ENCODE assay signal across 8 cellular contexts in genomic region chr5:80755634-80756033, GRCh38.
A peak's percentile ranks its signal among the peaks of the same experiment; 100 is the strongest.
DNase-seq lines count a peak whose midpoint lies in the region; ATAC-seq and TF ChIP-seq lines count a peak whose summit lies in the region.

No MANE protein-coding gene starts in this region.

- peaks cover 63% of the 10 kb centered on the region for H3K36me3 Mint-ChIP-seq in activated CD8-positive, alpha-beta memory T cell treated with anti-CD3 and anti-CD28 coated beads, Interleukin-2, amount 10 ng/mL, durations not matched to agents 7 days and 5 days
- H3K36me3 Mint-ChIP-seq in WTC11: peaks cover 5% of the 10 kb centered on the region; the same call in 1 of the 2 replicates

- peak overlapping the region; percentile 44 for H3K4me3 Mint-ChIP-seq in activated CD8-positive, alpha-beta memory T cell treated with anti-CD3 and anti-CD28 coated beads, Interleukin-2, amount 10 ng/mL, durations not matched to agents 7 days and 5 days
- no peak overlapping the region for H3K4me3 Mint-ChIP-seq in WTC11

- POLR2A ChIA-PET in WTC11 (lab: Charles Lee): no interaction called here

- CTCF ChIA-PET in activated CD8-positive, alpha-beta memory T cell treated with anti-CD3 and anti-CD28 coated beads, Interleukin-2, amount 10 ng/mL, durations not matched to agents 7 days and 5 days (lab: Charles Lee): interaction anchor here (0.9 to 1.3 kb wide), 4 partner anchors 9 to 507 kb away, joined by 3 to 4 read pairs (median 3); no protein-coding TSS in a partner anchor
- CTCF ChIA-PET in WTC11 (lab: Charles Lee): no interaction called here

- TF ChIP-seq CTCF in WTC11 (IDR thresholded peaks at IDR 0.05): no peak

- H3K27me3 Mint-ChIP-seq in activated CD8-positive, alpha-beta memory T cell treated with anti-CD3 and anti-CD28 coated beads, Interleukin-2, amount 10 ng/mL, durations not matched to agents 7 days and 5 days: no peaks in the 10 kb centered on the region
- H3K27me3 Mint-ChIP-seq in WTC11 (ENCODE audit: low read depth): no peaks in the 10 kb centered on the region

- DNase-seq in activated CD8-positive, alpha-beta memory T cell treated with anti-CD3 and anti-CD28 coated beads, Interleukin-2, amount 10 ng/mL, durations not matched to agents 7 days and 5 days: peak; percentile 62
- no peak for DNase-seq in activated CD8-positive, alpha-beta memory T cell treated with anti-CD3 and anti-CD28 coated beads, Interleukin-2, amount 50 U/mL, for 48 hours
- DNase-seq in activated CD4-positive, CD25-positive, alpha-beta regulatory T cell treated with anti-CD3 and anti-CD28 coated beads, Interleukin-2, amount 50 U/mL, for 72 hours: peak; percentile 36
- DNase-seq in stimulated activated CD8-positive, alpha-beta memory T cell treated with anti-CD3 and anti-CD28 coated beads, Interleukin-4, amount 100 ng/mL, for 48 hours: peak; percentile 34
- DNase-seq in WTC11 (ENCODE audit: low spot score): no peak
- DNase-seq in stimulated activated CD4-positive, alpha-beta T cell treated with anti-CD3 and anti-CD28 coated beads, Interleukin-4, amount 100 ng/mL, for 4 hours: no peak
- no peak for DNase-seq in NCI-H510A (lab: John Stamatoyannopoulos, UW)

- H3K9me3 Mint-ChIP-seq in activated CD8-positive, alpha-beta memory T cell treated with anti-CD3 and anti-CD28 coated beads, Interleukin-2, amount 10 ng/mL, durations not matched to agents 7 days and 5 days (ENCODE audit: low read depth): peaks cover 2% of the 10 kb centered on the region
- peaks cover 5% of the 10 kb centered on the region; the same call in 1 of the 2 replicates for H3K9me3 Mint-ChIP-seq in WTC11

- peak overlapping the region; percentile 95 for H3K27ac Mint-ChIP-seq in activated CD8-positive, alpha-beta memory T cell treated with anti-CD3 and anti-CD28 coated beads, Interleukin-2, amount 10 ng/mL, durations not matched to agents 7 days and 5 days
- no peak overlapping the region for H3K27ac Mint-ChIP-seq in WTC11

- peak; percentile 87 for ATAC-seq in activated CD8-positive, alpha-beta memory T cell treated with anti-CD3 and anti-CD28 coated beads, Interleukin-2, amount 10 ng/mL, durations not matched to agents 7 days and 5 days
- ATAC-seq in HG03066 (IDR thresholded peaks at IDR 0.05; ENCODE audit: low read depth, unreplicated experiment): peak; percentile 99
- ATAC-seq in WTC11: no peak

- peaks cover 65% of the 10 kb centered on the region for H3K4me1 Mint-ChIP-seq in activated CD8-positive, alpha-beta memory T cell treated with anti-CD3 and anti-CD28 coated beads, Interleukin-2, amount 10 ng/mL, durations not matched to agents 7 days and 5 days
- H3K4me1 Mint-ChIP-seq in WTC11: peaks cover 35% of the 10 kb centered on the region

TF ChIP-seq in WTC11, 78 proteins besides CTCF, POLR2A, EP300 and RAD21:
- TF ChIP-seq FOXP4 (CRISPR knock-in tag; IDR thresholded peaks at IDR 0.05) (no peak), RELA (CRISPR knock-in tag; IDR thresholded peaks at IDR 0.05; ENCODE audit: borderline replicate concordance) (no peak), ZNF423 (CRISPR knock-in tag; IDR thresholded peaks at IDR 0.05) (no peak), ZBTB43 (CRISPR knock-in tag; IDR thresholded peaks at IDR 0.05) (no peak), ERG (CRISPR knock-in tag; IDR thresholded peaks at IDR 0.05) (no peak), GRHL2 (CRISPR knock-in tag; IDR thresholded peaks at IDR 0.05; ENCODE audit: insufficient replicate concordance, severe bottlenecking) (no peak), FOXJ3 (CRISPR knock-in tag; IDR thresholded peaks at IDR 0.05; ENCODE audit: borderline replicate concordance) (no peak), CBFB (CRISPR knock-in tag; IDR thresholded peaks at IDR 0.05; ENCODE audit: low read depth) (no peak), NR3C1 (CRISPR knock-in tag; conservative IDR thresholded peaks at IDR 0.05; ENCODE audit: low read depth) (no peak), KAT7 (CRISPR knock-in tag; IDR thresholded peaks at IDR 0.05; ENCODE audit: borderline replicate concordance) (no peak), EMX1 (CRISPR knock-in tag; IDR thresholded peaks at IDR 0.05) (no peak), SOX15 (CRISPR knock-in tag; IDR thresholded peaks at IDR 0.05) (no peak), MXD4 (CRISPR knock-in tag; IDR thresholded peaks at IDR 0.05; ENCODE audit: borderline replicate concordance) (no peak), NFE2L1 (CRISPR knock-in tag; IDR thresholded peaks at IDR 0.05) (no peak), HMGA2 (CRISPR knock-in tag; IDR thresholded peaks at IDR 0.05) (no peak)
- TF ChIP-seq, protein P1, sequence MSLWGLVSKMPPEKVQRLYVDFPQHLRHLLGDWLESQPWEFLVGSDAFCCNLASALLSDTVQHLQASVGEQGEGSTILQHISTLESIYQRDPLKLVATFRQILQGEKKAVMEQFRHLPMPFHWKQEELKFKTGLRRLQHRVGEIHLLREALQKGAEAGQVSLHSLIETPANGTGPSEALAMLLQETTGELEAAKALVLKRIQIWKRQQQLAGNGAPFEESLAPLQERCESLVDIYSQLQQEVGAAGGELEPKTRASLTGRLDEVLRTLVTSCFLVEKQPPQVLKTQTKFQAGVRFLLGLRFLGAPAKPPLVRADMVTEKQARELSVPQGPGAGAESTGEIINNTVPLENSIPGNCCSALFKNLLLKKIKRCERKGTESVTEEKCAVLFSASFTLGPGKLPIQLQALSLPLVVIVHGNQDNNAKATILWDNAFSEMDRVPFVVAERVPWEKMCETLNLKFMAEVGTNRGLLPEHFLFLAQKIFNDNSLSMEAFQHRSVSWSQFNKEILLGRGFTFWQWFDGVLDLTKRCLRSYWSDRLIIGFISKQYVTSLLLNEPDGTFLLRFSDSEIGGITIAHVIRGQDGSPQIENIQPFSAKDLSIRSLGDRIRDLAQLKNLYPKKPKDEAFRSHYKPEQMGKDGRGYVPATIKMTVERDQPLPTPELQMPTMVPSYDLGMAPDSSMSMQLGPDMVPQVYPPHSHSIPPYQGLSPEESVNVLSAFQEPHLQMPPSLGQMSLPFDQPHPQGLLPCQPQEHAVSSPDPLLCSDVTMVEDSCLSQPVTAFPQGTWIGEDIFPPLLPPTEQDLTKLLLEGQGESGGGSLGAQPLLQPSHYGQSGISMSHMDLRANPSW (CRISPR knock-in tag; conservative IDR thresholded peaks at IDR 0.05; ENCODE audit: low read depth): no peak
- TF ChIP-seq, protein P2, sequence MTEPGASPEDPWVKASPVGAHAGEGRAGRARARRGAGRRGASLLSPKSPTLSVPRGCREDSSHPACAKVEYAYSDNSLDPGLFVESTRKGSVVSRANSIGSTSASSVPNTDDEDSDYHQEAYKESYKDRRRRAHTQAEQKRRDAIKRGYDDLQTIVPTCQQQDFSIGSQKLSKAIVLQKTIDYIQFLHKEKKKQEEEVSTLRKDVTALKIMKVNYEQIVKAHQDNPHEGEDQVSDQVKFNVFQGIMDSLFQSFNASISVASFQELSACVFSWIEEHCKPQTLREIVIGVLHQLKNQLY (CRISPR knock-in tag; IDR thresholded peaks at IDR 0.05): no peak
- TF ChIP-seq, protein P3, sequence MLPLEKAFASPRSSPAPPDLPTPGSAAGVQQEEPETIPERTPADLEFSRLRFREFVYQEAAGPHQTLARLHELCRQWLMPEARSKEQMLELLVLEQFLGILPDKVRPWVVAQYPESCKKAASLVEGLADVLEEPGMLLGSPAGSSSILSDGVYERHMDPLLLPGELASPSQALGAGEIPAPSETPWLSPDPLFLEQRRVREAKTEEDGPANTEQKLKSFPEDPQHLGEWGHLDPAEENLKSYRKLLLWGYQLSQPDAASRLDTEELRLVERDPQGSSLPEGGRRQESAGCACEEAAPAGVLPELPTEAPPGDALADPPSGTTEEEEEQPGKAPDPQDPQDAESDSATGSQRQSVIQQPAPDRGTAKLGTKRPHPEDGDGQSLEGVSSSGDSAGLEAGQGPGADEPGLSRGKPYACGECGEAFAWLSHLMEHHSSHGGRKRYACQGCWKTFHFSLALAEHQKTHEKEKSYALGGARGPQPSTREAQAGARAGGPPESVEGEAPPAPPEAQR (CRISPR knock-in tag; IDR thresholded peaks at IDR 0.05): no peak

Comparison
In these comparisons a context has a peak if more than half of its experiments do, and no peak if none do; other contexts are left out.
1. DNase-seq: peak in activated CD8-positive, alpha-beta memory T cell treated with anti-CD3 and anti-CD28 coated beads, Interleukin-2, amount 10 ng/mL, durations not matched to agents 7 days and 5 days (single experiment), activated CD4-positive, CD25-positive, alpha-beta regulatory T cell treated with anti-CD3 and anti-CD28 coated beads, Interleukin-2, amount 50 U/mL, for 72 hours (single experiment) and stimulated activated CD8-positive, alpha-beta memory T cell treated with anti-CD3 and anti-CD28 coated beads, Interleukin-4, amount 100 ng/mL, for 48 hours (single experiment); none in activated CD8-positive, alpha-beta memory T cell treated with anti-CD3 and anti-CD28 coated beads, Interleukin-2, amount 50 U/mL, for 48 hours (single experiment), WTC11 (single experiment), stimulated activated CD4-positive, alpha-beta T cell treated with anti-CD3 and anti-CD28 coated beads, Interleukin-4, amount 100 ng/mL, for 4 hours (0 of 2) and NCI-H510A (single experiment).